In the genomic region with DNA sequence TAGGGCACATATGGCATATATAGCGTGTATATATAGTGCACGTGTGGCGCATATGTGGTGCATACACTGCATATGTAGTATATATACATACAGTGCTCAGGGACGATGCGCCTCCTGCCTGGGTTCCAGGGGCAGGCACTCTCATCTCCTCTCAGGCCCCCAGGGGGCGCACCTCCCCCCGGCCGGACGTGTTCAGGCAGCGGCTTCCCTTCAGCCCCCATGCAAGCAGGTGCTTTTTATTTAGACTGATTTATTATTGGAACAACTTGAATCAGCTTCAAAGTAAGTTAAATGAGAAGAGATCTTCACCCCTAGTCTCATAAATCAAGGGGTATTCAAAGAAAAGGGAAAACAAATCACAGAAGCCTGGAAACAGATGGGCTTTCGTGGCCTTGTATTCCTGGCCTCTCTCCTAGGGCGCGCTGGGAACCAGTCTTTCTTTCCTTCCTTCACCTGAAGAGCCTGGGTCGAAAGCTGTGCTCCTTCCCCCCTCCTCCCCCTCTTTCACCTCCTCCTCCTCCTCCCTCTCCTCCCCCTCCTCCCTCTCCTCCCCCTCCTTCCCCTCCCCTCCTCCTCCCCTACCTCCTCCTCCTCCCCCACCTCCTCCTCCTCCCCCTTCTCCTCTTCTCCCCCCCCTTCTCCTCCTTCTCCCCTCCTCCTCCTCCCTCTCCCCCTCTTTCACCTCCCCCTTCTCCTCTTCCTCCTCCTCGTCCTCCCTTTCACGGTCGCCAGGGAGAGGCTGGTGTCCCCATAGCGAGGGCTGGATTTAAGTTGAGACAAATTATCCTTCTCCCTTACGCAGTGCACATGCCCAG, we compare ENCODE assay signal across 9 cellular contexts.
DNase-seq lines count a peak whose midpoint lies in the region; ATAC-seq and TF ChIP-seq lines count a peak whose summit lies in the region.
"Had no signal": no experiment of that assay in that cellular context is flagged by ENCODE, and none has a peak within 500 bp of the region (broad histone marks: within the 10 kb centered on the region; RNA-seq: fewer than 3 reads in every experiment).

No MANE protein-coding gene starts in this region.

- no peak overlapping the region for H3K4me3 Mint-ChIP-seq in CD4-positive, alpha-beta memory T cell
- H3K4me3 Mint-ChIP-seq: stimulated activated naive CD8-positive, alpha-beta T cell treated with anti-CD3 and anti-CD28 coated beads, Interleukin-15, Interleukin-2, amounts not matched to agents 100 ng/mL and 50 ng/mL, for 24 hours had no signal

- no peaks in the 10 kb centered on the region for H3K9me3 Mint-ChIP-seq in CD4-positive, alpha-beta memory T cell
- H3K9me3 Mint-ChIP-seq: stimulated activated naive CD8-positive, alpha-beta T cell treated with anti-CD3 and anti-CD28 coated beads, Interleukin-15, Interleukin-2, amounts not matched to agents 100 ng/mL and 50 ng/mL, for 24 hours had no signal

- no peaks in the 10 kb centered on the region for H3K9me2 ChIP-seq in OCI-LY7 (ENCODE audit: insufficient read depth, low read length)

- no peaks in the 10 kb centered on the region for H3K36me3 ChIP-seq in CD4-positive, alpha-beta memory T cell (ENCODE audit: insufficient read depth, low read length)
- H3K36me3 ChIP-seq in OCI-LY7 (ENCODE audit: insufficient read depth, low read length), result no peaks in the 10 kb centered on the region
- H3K36me3 ChIP-seq in smooth muscle cell (ENCODE audit: low read depth), result no peaks in the 10 kb centered on the region

- WGBS in smooth muscle cell (ENCODE audit: low lambda C conversion rate), result 35% methylated on average over 18 of the region's 19 CpGs

- TF ChIP-seq CTCF in OCI-LY7 (conservative IDR thresholded peaks at IDR 0.05; ENCODE audit: low read length) (peak; percentile 95), foreskin fibroblast (IDR thresholded peaks at IDR 0.05; ENCODE audit: low read depth, low read length) (peak; percentile 75), smooth muscle cell (IDR thresholded peaks at IDR 0.05; ENCODE audit: borderline replicate concordance, insufficient read depth, poor library complexity, severe bottlenecking) (peak; percentile 69)

- H2AFZ ChIP-seq in OCI-LY7 (ENCODE audit: low read length) (no peak overlapping the region), smooth muscle cell (ENCODE audit: low read depth) (no peak overlapping the region)

- peaks cover 14 to 15% of the 10 kb centered on the region in 2 donors for H3K27me3 Mint-ChIP-seq in CD4-positive, alpha-beta memory T cell

- DNase-seq in CD4-positive, alpha-beta memory T cell, result peak; percentile 44 to 63 (median 57)
- DNase-seq in HUDEP-2 (lab: John Stamatoyannopoulos, UW; ENCODE audit: unreplicated experiment in 76 of 76), result peak in 52 of 76 experiments; percentile 1 to 56 (median 28)
- peak; percentile 71 for DNase-seq in OCI-LY7 (ENCODE audit: low spot score)
- peak; percentile 67 for DNase-seq in activated T-cell treated with anti-CD3 and anti-CD28 coated beads for 4 hours
- peak in 1 of 2 donors; percentile 57 for DNase-seq in foreskin fibroblast
- no peak for DNase-seq in smooth muscle cell (lab: John Stamatoyannopoulos, UW; ENCODE audit: unreplicated experiment)
- no peak for DNase-seq in inferior parietal cortex (ENCODE audit: extremely low spot score)

- intact Hi-C loops in CD4-positive, alpha-beta memory T cell (cut with micrococcal nuclease), result loop anchor here (1.0 kb wide), 2 partner anchors 305 to 382 kb away; no protein-coding TSS in a partner anchor
- intact Hi-C loops in OCI-LY7 (cut with micrococcal nuclease; ENCODE audit: unreplicated experiment), result loop anchor here (1.0 kb wide), 2 partner anchors 300 to 305 kb away; no protein-coding TSS in a partner anchor

- no TSS peak for BruUV-seq in OCI-LY7 (replicated peaks; lab: Mats Ljungman, UMichigan)

- H3K36me3 Mint-ChIP-seq in CD4-positive, alpha-beta memory T cell, result no peaks in the 10 kb centered on the region

- H3K4me1 Mint-ChIP-seq in CD4-positive, alpha-beta memory T cell, result peaks cover 0 to 7% (median 4%) of the 10 kb centered on the region in 4 donors

- CTCF ChIA-PET in CD4-positive, alpha-beta memory T cell (lab: Charles Lee; ENCODE audit: partially characterized antibody), result interaction anchor here (1.0 to 1.2 kb wide), 4 partner anchors 12 to 305 kb away, joined by 3 to 6 read pairs (median 4); no protein-coding TSS in a partner anchor
- CTCF ChIA-PET in OCI-LY7 (lab: Charles Lee; ENCODE audit: unreplicated experiment), result no interaction called here

- no peak overlapping the region for H3K4me3 ChIP-seq in CD4-positive, alpha-beta memory T cell (ENCODE audit: low read length in 2 of 2)
- no peak overlapping the region for H3K4me3 ChIP-seq in OCI-LY7 (ENCODE audit: low read depth, low read length, poor library complexity, severe bottlenecking)
- H3K4me3 ChIP-seq in foreskin fibroblast (ENCODE audit: low read depth in 1 of 2, low read length in 2 of 2), result no peak overlapping the region
- no peak overlapping the region for H3K4me3 ChIP-seq in smooth muscle cell

- no peak overlapping the region for H3K4me2 ChIP-seq in OCI-LY7 (ENCODE audit: low read length)
- no peak overlapping the region for H3K4me2 ChIP-seq in smooth muscle cell

- H3F3A ChIP-seq in smooth muscle cell (ENCODE audit: low read depth), result no peaks in the 10 kb centered on the region

- POLR2A ChIA-PET in CD4-positive, alpha-beta memory T cell (lab: Charles Lee; ENCODE audit: partially characterized antibody), result interaction anchor here (0.9 kb wide), 1 partner anchor 382 kb away, joined by 3 read pairs; no protein-coding TSS in a partner anchor
- POLR2A ChIA-PET in OCI-LY7 (lab: Charles Lee), result no interaction called here

- H3K79me2 ChIP-seq in OCI-LY7 (ENCODE audit: insufficient read depth, low read depth, low read length), result no peaks in the 10 kb centered on the region
- H3K79me2 ChIP-seq in smooth muscle cell (ENCODE audit: low read depth), result no peaks in the 10 kb centered on the region

- H3K9ac ChIP-seq in smooth muscle cell (ENCODE audit: low read depth), result no peak overlapping the region

- H3K27ac ChIP-seq in CD4-positive, alpha-beta memory T cell (ENCODE audit: low read depth, low read length), result no peak overlapping the region
- H3K27ac ChIP-seq in OCI-LY7 (ENCODE audit: low read depth, low read length, poor library complexity, severe bottlenecking) (no peak overlapping the region), smooth muscle cell (ENCODE audit: low read depth) (no peak overlapping the region)

- no peak for ATAC-seq in HG03135 (IDR thresholded peaks at IDR 0.05; ENCODE audit: unreplicated experiment)

- H3K27ac Mint-ChIP-seq in CD4-positive, alpha-beta memory T cell, result no peak overlapping the region
- H3K27ac Mint-ChIP-seq: stimulated activated naive CD8-positive, alpha-beta T cell treated with anti-CD3 and anti-CD28 coated beads, Interleukin-15, Interleukin-2, amounts not matched to agents 100 ng/mL and 50 ng/mL, for 24 hours had no signal

- no peaks in the 10 kb centered on the region for H3K9me3 ChIP-seq in CD4-positive, alpha-beta memory T cell (ENCODE audit: control insufficient read depth in 1 of 2, low read length in 2 of 2)
- no peaks in the 10 kb centered on the region for H3K9me3 ChIP-seq in OCI-LY7 (ENCODE audit: low read length)
- H3K9me3 ChIP-seq in smooth muscle cell (replicated peaks; ENCODE audit: low read depth), result no peaks in the 10 kb centered on the region

- no peaks in the 10 kb centered on the region for H3K27me3 ChIP-seq in CD4-positive, alpha-beta memory T cell (ENCODE audit: insufficient read depth, low read length)
- peaks cover 13% of the 10 kb centered on the region for H3K27me3 ChIP-seq in smooth muscle cell (ENCODE audit: low read depth)

- no peaks in the 10 kb centered on the region for H3K4me1 ChIP-seq in CD4-positive, alpha-beta memory T cell (ENCODE audit: insufficient read depth, low read length)
- H3K4me1 ChIP-seq in OCI-LY7 (ENCODE audit: insufficient read depth, low read length, poor library complexity, severe bottlenecking), result no peaks in the 10 kb centered on the region
- no peaks in the 10 kb centered on the region for H3K4me1 ChIP-seq in smooth muscle cell (ENCODE audit: low read depth)

- H4K20me1 ChIP-seq in OCI-LY7 (ENCODE audit: insufficient read depth, low read length) (no peaks in the 10 kb centered on the region), smooth muscle cell (ENCODE audit: low read depth) (no peaks in the 10 kb centered on the region)

Comparison
In these comparisons a context has a peak if more than half of its experiments do, and no peak if none do; other contexts are left out.
1. DNase-seq: peak in CD4-positive, alpha-beta memory T cell (5 of 5), HUDEP-2 (52 of 76), OCI-LY7 (single experiment) and activated T-cell treated with anti-CD3 and anti-CD28 coated beads for 4 hours (single experiment); none in smooth muscle cell (single experiment) and inferior parietal cortex (single experiment).
2. Peak in every context shown above with its lines, with median percentiles within 50 percentile points of each other: CTCF ChIP-seq.